Comparison of ENCODE assay signal across 19 cellular contexts in the genomic region with DNA sequence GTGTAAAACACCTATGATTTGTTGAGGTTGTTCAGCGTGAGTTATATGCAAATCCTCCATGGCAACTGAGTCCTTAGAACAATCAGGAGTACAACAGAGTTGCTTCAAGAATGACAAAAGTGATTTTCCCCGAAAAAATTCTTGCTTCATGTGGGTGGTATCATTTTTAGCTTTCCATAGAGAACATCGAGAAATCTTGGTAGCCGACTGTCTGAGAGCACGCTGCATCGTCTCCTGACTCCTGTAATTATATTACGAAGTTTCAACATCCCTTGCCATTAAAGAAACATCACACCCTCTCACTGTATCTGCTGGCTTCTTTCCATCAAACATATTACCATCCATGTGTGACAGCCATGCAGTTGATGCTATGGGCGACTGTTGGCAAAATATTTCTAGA.
"Had no signal": no experiment of that assay in that cellular context is flagged by ENCODE, and none has a peak within 500 bp of the region (broad histone marks: within the 10 kb centered on the region; RNA-seq: fewer than 3 reads in every experiment).

No MANE protein-coding gene starts in this region.

- H3K27me3 ChIP-seq: hepatocyte, spleen, testis, upper lobe of left lung had no signal

- H3K4me1 ChIP-seq: psoas muscle, spleen, testis, upper lobe of left lung had no signal

- H3K4me2 ChIP-seq: hepatocyte had no signal

- H3K27ac Mint-ChIP-seq: activated B cell treated with CpG ODN at 0.5 μM for 24 hours; activated CD4-positive, alpha-beta T cell treated with anti-CD3 and anti-CD28 coated beads, Interleukin-2, amount 10 ng/mL, durations not matched to agents 7 days and 5 days; activated naive CD8-positive, alpha-beta T cell; activated T-cell treated with anti-CD3 and anti-CD28 coated beads, Interleukin-2, amount 50 U/mL, for 72 hours; stimulated activated naive CD8-positive, alpha-beta T cell treated with anti-CD3 and anti-CD28 coated beads, Interleukin-15, amount 100 ng/mL, for 72 hours had no signal

- H2AFZ ChIP-seq: hepatocyte had no signal

- H3K4me3 ChIP-seq: dorsolateral prefrontal cortex, hepatocyte, psoas muscle, spleen, testis, upper lobe of left lung had no signal

- H3K79me2 ChIP-seq: hepatocyte had no signal

- H3K27ac ChIP-seq: dorsolateral prefrontal cortex, hepatocyte, psoas muscle, spleen, testis, upper lobe of left lung had no signal

- H3K36me3 ChIP-seq: spleen, upper lobe of left lung had no signal

- H3K9me3 Mint-ChIP-seq: activated CD4-positive, alpha-beta T cell treated with anti-CD3 and anti-CD28 coated beads, Interleukin-2, amount 10 ng/mL, durations not matched to agents 7 days and 5 days; stimulated activated naive CD8-positive, alpha-beta T cell treated with anti-CD3 and anti-CD28 coated beads, Interleukin-15, amount 100 ng/mL, for 72 hours had no signal

- DNase-seq: activated B cell treated with CpG ODN at 0.5 μM for 24 hours; activated CD4-positive, alpha-beta T cell treated with anti-CD3 and anti-CD28 coated beads, Interleukin-2, amount 10 ng/mL, durations not matched to agents 7 days and 5 days; activated CD8-positive, alpha-beta memory T cell treated with anti-CD3 and anti-CD28 coated beads, Interleukin-2, amount 50 U/mL, for 48 hours; activated gamma-delta T cell treated with Interleukin-2 at 50 U/mL for 16 hours; activated T-cell treated with anti-CD3 and anti-CD28 coated beads, Interleukin-2, amount 50 U/mL, for 72 hours; amniotic stem cell; dorsolateral prefrontal cortex; erythroblast; midbrain; psoas muscle; spleen; stimulated activated naive CD8-positive, alpha-beta T cell treated with anti-CD3 and anti-CD28 coated beads, Interleukin-15, amount 100 ng/mL, for 72 hours; testis; upper lobe of left lung had no signal

- H3K4me1 Mint-ChIP-seq: activated B cell treated with CpG ODN at 0.5 μM for 24 hours; activated CD4-positive, alpha-beta T cell treated with anti-CD3 and anti-CD28 coated beads, Interleukin-2, amount 10 ng/mL, durations not matched to agents 7 days and 5 days; stimulated activated naive CD8-positive, alpha-beta T cell treated with anti-CD3 and anti-CD28 coated beads, Interleukin-15, amount 100 ng/mL, for 72 hours had no signal

- H3K27me3 Mint-ChIP-seq: activated B cell treated with CpG ODN at 0.5 μM for 24 hours; activated CD4-positive, alpha-beta T cell treated with anti-CD3 and anti-CD28 coated beads, Interleukin-2, amount 10 ng/mL, durations not matched to agents 7 days and 5 days; activated naive CD8-positive, alpha-beta T cell; stimulated activated naive CD8-positive, alpha-beta T cell treated with anti-CD3 and anti-CD28 coated beads, Interleukin-15, amount 100 ng/mL, for 72 hours had no signal

- H3K4me3 Mint-ChIP-seq: activated B cell treated with CpG ODN at 0.5 μM for 24 hours; activated CD4-positive, alpha-beta T cell treated with anti-CD3 and anti-CD28 coated beads, Interleukin-2, amount 10 ng/mL, durations not matched to agents 7 days and 5 days; activated naive CD8-positive, alpha-beta T cell; activated T-cell treated with anti-CD3 and anti-CD28 coated beads, Interleukin-2, amount 50 U/mL, for 72 hours; neural crest cell; stimulated activated naive CD8-positive, alpha-beta T cell treated with anti-CD3 and anti-CD28 coated beads, Interleukin-15, amount 100 ng/mL, for 72 hours had no signal

- H3K9me3 ChIP-seq: psoas muscle, testis, upper lobe of left lung had no signal

- H3K36me3 Mint-ChIP-seq: activated naive CD8-positive, alpha-beta T cell had no signal

- ATAC-seq: activated T-cell treated with anti-CD3 and anti-CD28 coated beads, Interleukin-2, amount 50 U/mL, for 72 hours; left lobe of liver; psoas muscle; sciatic nerve; stimulated activated naive CD8-positive, alpha-beta T cell treated with anti-CD3 and anti-CD28 coated beads, Interleukin-15, amount 100 ng/mL, for 72 hours had no signal
